18 cellular contexts compared by ENCODE assay signal in the genomic region with DNA sequence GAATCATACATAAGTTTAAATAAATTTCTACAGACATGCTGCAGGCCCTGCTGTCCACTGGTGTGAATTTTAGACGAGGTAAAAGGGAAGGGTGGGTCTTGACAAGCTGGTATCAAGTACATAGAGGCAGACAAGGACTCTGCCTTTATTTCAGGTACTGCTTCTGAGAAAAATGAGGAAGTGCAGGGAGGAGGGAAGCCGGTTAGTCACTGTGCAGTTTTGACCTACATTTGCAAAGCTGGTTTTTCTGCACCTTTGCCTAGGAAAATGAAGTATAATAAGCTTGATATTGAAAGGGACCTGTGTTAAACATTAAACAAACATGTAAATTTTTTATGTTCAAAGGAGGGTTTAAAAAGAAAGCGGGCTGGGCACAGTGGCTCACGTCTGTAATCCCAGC. TPM values are rescaled to one million over a fixed set of nuclear protein-coding genes. Genes with fewer than 3 reads are reported as not detected.
DNase-seq lines count a peak whose midpoint lies in the region; ATAC-seq, FAIRE-seq and TF ChIP-seq lines count a peak whose summit lies in the region.
"Had no signal": no experiment of that assay in that cellular context is flagged by ENCODE, and none has a peak within 500 bp of the region (broad histone marks: within the 10 kb centered on the region; RNA-seq: fewer than 3 reads in every experiment).

No MANE protein-coding gene starts in this region.

- H3K9me3 Mint-ChIP-seq in MCF 10A (ENCODE audit: unreplicated experiment) = no peaks in the 10 kb centered on the region
- H3K9me3 Mint-ChIP-seq: activated CD4-positive, alpha-beta T cell treated with anti-CD3 and anti-CD28 coated beads, Interleukin-2, amount 10 ng/mL, durations not matched to agents 24 days and 14 days had no signal

- no peak overlapping the region for H3K27ac Mint-ChIP-seq in MCF 10A (ENCODE audit: low read depth, unreplicated experiment)
- H3K27ac Mint-ChIP-seq: activated CD4-positive, alpha-beta T cell treated with anti-CD3 and anti-CD28 coated beads, Interleukin-2, amount 10 ng/mL, durations not matched to agents 24 days and 14 days; T-helper 2 cell treated with Interferon-gamma antibody and Interleukin-4, amounts not matched to agents 5 μg/mL and 100 μg/mL, for 36 hours had no signal

- CTCF ChIA-PET in MCF 10A (lab: Yijun Ruan, JAX) = interaction anchor here (0.6 to 0.7 kb wide), 3 partner anchors 181 to 530 kb away, joined by 3 read pairs; no protein-coding TSS in a partner anchor

- BruUV-seq in MCF 10A (replicated peaks; lab: Mats Ljungman, UMichigan) = no TSS peak

- peak; percentile 83 for FAIRE-seq in colon (lab: Jason Lieb, UNC)
- FAIRE-seq: islet of Langerhans had no signal

- no peak overlapping the region for H3K4me3 Mint-ChIP-seq in MCF 10A (ENCODE audit: unreplicated experiment)
- H3K4me3 Mint-ChIP-seq: activated CD4-positive, alpha-beta T cell treated with anti-CD3 and anti-CD28 coated beads, Interleukin-2, amount 10 ng/mL, durations not matched to agents 24 days and 14 days; T-helper 2 cell treated with Interferon-gamma antibody and Interleukin-4, amounts not matched to agents 5 μg/mL and 100 μg/mL, for 36 hours had no signal

- no peaks in the 10 kb centered on the region for H3K36me3 Mint-ChIP-seq in MCF 10A (ENCODE audit: insufficient read depth, unreplicated experiment)

- POLR2A ChIA-PET in MCF 10A (lab: Yijun Ruan, JAX) = interaction anchor here (2.4 kb wide), 1 partner anchor 13 kb away, joined by 9 read pairs; no protein-coding TSS in a partner anchor

- no peaks in the 10 kb centered on the region for H3K27me3 Mint-ChIP-seq in MCF 10A (ENCODE audit: insufficient read depth, unreplicated experiment)

- DNase-seq in NOMO-1 (lab: John Stamatoyannopoulos, UW; ENCODE audit: unreplicated experiment in 2 of 2) (peak; percentile 37 to 58), NOMO-1 treated with dmso at 0.1 percent for 144 hours (lab: John Stamatoyannopoulos, UW; ENCODE audit: unreplicated experiment) (no peak), OCI-M1 (lab: John Stamatoyannopoulos, UW) (peak; percentile 60), putamen (ENCODE audit: low spot score) (peak; percentile 10), posterior cingulate gyrus (no peak), MCF 10A (ENCODE audit: unreplicated experiment) (no peak)
- DNase-seq: 8988T; activated CD4-positive, alpha-beta T cell treated with anti-CD3 and anti-CD28 coated beads, Interleukin-2, amount 10 ng/mL, durations not matched to agents 24 days and 14 days; GM23248; NCI-H2029 treated with DMSO at 0.1 percent for 48 hours; NCI-H524 treated with DMSO at 0.1 percent for 48 hours; occipital lobe; tibial artery had no signal

- H3K4me1 Mint-ChIP-seq in MCF 10A (ENCODE audit: insufficient read depth, unreplicated experiment) = peaks cover 12% of the 10 kb centered on the region

- ATAC-seq in HG03039 (IDR thresholded peaks at IDR 0.05; ENCODE audit: unreplicated experiment) = no peak

- intact Hi-C loops in posterior cingulate gyrus (cut with DNase I) = no loop called here
- intact Hi-C loops in MCF 10A (cut with micrococcal nuclease) = no loop called here

- TF ChIP-seq CTCF in MCF 10A (IDR thresholded peaks at IDR 0.05; ENCODE audit: unreplicated experiment) = no peak

RNA-seq across cellular contexts. Expression of gene TMEM45B, which starts 24.6 kb away (rescaled TPM):
- total RNA-seq in MCF 10A (2022) = not detected in 2 replicates
- total RNA-seq: Daoy, GM23248 had no signal

RNA-seq across cellular contexts. Expression of gene NFRKB, which starts 55.1 kb away (rescaled TPM):
- total RNA-seq in MCF 10A (2022) = 34.0 and 37.4 TPM in 2 replicates

Comparison
In these comparisons a context has a peak if more than half of its experiments do, and no peak if none do; other contexts are left out.
1. DNase-seq: peak in NOMO-1 (2 of 2), OCI-M1 (single experiment) and putamen (single experiment); none in NOMO-1 treated with dmso at 0.1 percent for 144 hours (single experiment), posterior cingulate gyrus (0 of 10) and MCF 10A (single experiment).